24 cellular contexts compared by ENCODE assay signal in the genomic region with DNA sequence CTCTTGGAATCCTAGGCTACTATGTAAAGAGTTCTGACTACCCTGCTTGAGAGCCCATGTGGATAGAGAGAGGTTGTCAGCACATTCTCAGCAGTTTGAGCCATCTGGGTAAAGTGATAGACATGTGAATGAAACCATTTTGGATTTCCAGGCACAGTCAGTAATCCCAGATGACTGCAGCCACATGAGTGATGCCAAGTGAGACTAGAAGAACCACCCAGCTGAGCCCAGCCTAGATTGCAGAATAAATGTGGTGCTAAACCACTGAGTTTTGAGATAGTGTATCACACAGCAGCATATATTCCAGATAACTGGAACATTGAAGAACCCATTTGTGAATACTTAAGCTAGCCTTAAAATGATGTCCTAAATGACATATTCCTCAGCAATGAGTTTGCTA.
"Had no signal": no experiment of that assay in that cellular context is flagged by ENCODE, and none has a peak within 500 bp of the region (broad histone marks: within the 10 kb centered on the region; RNA-seq: fewer than 3 reads in every experiment).

No MANE protein-coding gene starts in this region.

- ATAC-seq: mucosa of descending colon; naive thymus-derived CD4-positive, alpha-beta T cell; natural killer cell treated with Interleukin-12 subunit alpha and Interleukin-12 subunit beta and Interleukin-15 and Interleukin-18, amount 100 ng/mL, for 72 hours; sciatic nerve; stimulated activated naive B cell treated with anti-CD40 and anti-IgM and Interleukin-4, amounts not matched to agents 10 μg/mL and 1 μg/mL and 100 μg/mL, for 72 hours; stimulated activated naive CD8-positive, alpha-beta T cell treated with anti-CD3 and anti-CD28 coated beads, Interleukin-15, Interleukin-2, amounts not matched to agents 100 U/mL and 50 U/mL, for 24 hours had no signal

- H3K27ac ChIP-seq: left ventricle myocardium inferior, ovary, right atrium auricular region, skin epidermis, stomach, testis, thyroid gland, transverse colon, upper lobe of left lung, vagina had no signal

- H3K36me3 ChIP-seq: left ventricle myocardium inferior, ovary, right atrium auricular region, stomach, thyroid gland, transverse colon, upper lobe of left lung, vagina had no signal

- H3K27me3 ChIP-seq: ovary, right atrium auricular region, stomach, testis, thyroid gland, transverse colon, upper lobe of left lung, vagina had no signal

- H3K27me3 Mint-ChIP-seq: progenitor cell of endocrine pancreas; stimulated activated naive B cell treated with anti-CD40 and anti-IgM and Interleukin-4, amounts not matched to agents 10 μg/mL and 1 μg/mL and 100 μg/mL, for 72 hours had no signal

- H3K4me1 ChIP-seq: left ventricle myocardium inferior, right atrium auricular region, stomach, testis, thyroid gland, transverse colon, upper lobe of left lung, vagina had no signal

- H3K9me3 ChIP-seq: mucosa of descending colon, ovary, testis, thyroid gland, transverse colon, vagina had no signal

- DNase-seq: islet precursor cell; left ventricle myocardium inferior; midbrain; mucosa of descending colon; naive thymus-derived CD4-positive, alpha-beta T cell; ovary; stimulated activated CD4-positive, alpha-beta T cell treated with anti-CD3 and anti-CD28 coated beads, Interleukin-12 subunit alpha, Interleukin-12 subunit beta, amount 100 ng/mL, for 4 hours; stimulated activated CD4-positive, alpha-beta T cell treated with anti-CD3 and anti-CD28 coated beads, Interleukin-15, amount 100 ng/mL, for 24 hours; stimulated activated CD4-positive, alpha-beta T cell treated with anti-CD3 and anti-CD28 coated beads, Interleukin-2, amount 100 ng/mL, for 24 hours; stimulated activated CD4-positive, alpha-beta T cell treated with anti-CD3 and anti-CD28 coated beads, Interleukin-4, amount 100 ng/mL, for 1 hour; stimulated activated naive B cell treated with anti-CD40 and anti-IgM and Interleukin-4, amounts not matched to agents 10 μg/mL and 1 μg/mL and 100 μg/mL, for 72 hours; stimulated activated naive CD8-positive, alpha-beta T cell treated with anti-CD3 and anti-CD28 coated beads, Interleukin-15, Interleukin-2, amounts not matched to agents 100 U/mL and 50 U/mL, for 24 hours; stomach; testis; thyroid gland; transverse colon; upper lobe of left lung had no signal

- H3K4me3 ChIP-seq: left ventricle myocardium inferior, lung, mucosa of descending colon, ovary, right atrium auricular region, skin epidermis, stomach, testis, thyroid gland, transverse colon, upper lobe of left lung, vagina had no signal

- H3K4me3 Mint-ChIP-seq: naive thymus-derived CD4-positive, alpha-beta T cell; natural killer cell treated with Interleukin-12 subunit alpha and Interleukin-12 subunit beta and Interleukin-15 and Interleukin-18, amount 100 ng/mL, for 72 hours; stimulated activated naive B cell treated with anti-CD40 and anti-IgM and Interleukin-4, amounts not matched to agents 10 μg/mL and 1 μg/mL and 100 μg/mL, for 72 hours had no signal
